Comparison of ENCODE assay signal across 2 cellular contexts in the genomic region with DNA sequence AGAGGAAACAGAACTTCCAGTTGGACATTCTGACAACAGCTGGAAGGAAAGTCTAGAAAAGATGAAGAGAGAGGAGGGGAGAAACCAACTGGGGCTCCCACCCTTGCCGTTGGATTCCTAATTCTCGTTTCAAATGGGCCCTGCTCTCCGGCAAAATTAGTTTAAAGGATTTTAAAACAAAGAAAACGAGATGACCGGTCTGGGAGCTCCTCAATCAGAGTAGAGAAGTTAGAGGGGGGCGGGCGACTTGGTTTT.
TF ChIP-seq lines count a peak whose summit lies in the region.

No MANE protein-coding gene starts in this region.

TF ChIP-seq in SK-N-SH, 30 proteins besides CTCF, POLR2A, EP300 and RAD21 (continued from another document):
- TF ChIP-seq, protein P1, sequence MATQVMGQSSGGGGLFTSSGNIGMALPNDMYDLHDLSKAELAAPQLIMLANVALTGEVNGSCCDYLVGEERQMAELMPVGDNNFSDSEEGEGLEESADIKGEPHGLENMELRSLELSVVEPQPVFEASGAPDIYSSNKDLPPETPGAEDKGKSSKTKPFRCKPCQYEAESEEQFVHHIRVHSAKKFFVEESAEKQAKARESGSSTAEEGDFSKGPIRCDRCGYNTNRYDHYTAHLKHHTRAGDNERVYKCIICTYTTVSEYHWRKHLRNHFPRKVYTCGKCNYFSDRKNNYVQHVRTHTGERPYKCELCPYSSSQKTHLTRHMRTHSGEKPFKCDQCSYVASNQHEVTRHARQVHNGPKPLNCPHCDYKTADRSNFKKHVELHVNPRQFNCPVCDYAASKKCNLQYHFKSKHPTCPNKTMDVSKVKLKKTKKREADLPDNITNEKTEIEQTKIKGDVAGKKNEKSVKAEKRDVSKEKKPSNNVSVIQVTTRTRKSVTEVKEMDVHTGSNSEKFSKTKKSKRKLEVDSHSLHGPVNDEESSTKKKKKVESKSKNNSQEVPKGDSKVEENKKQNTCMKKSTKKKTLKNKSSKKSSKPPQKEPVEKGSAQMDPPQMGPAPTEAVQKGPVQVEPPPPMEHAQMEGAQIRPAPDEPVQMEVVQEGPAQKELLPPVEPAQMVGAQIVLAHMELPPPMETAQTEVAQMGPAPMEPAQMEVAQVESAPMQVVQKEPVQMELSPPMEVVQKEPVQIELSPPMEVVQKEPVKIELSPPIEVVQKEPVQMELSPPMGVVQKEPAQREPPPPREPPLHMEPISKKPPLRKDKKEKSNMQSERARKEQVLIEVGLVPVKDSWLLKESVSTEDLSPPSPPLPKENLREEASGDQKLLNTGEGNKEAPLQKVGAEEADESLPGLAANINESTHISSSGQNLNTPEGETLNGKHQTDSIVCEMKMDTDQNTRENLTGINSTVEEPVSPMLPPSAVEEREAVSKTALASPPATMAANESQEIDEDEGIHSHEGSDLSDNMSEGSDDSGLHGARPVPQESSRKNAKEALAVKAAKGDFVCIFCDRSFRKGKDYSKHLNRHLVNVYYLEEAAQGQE (IDR thresholded peaks at IDR 0.05; ENCODE audit: low read depth, low read length) = no peak

TF ChIP-seq in SK-N-SH treated with all-trans-retinoic acid at 6 μM for 48 hours, 23 proteins besides CTCF, POLR2A, EP300 and RAD21 (continued from another document):
- TF ChIP-seq TOX (CRISPR knock-in tag; IDR thresholded peaks at IDR 0.05; ENCODE audit: borderline replicate concordance) (no peak), POU6F1 (CRISPR knock-in tag; IDR thresholded peaks at IDR 0.05; ENCODE audit: borderline replicate concordance, low read depth) (no peak)
